ENCODE assay signal across 1 cellular context in genomic region chr20:45448250-45448649, GRCh38.
TF ChIP-seq lines count a peak whose summit lies in the region.

No MANE protein-coding gene starts in this region.

TF ChIP-seq in WTC11, 78 proteins besides CTCF, POLR2A, EP300 and RAD21 (continued from another document):
- TF ChIP-seq IRF1 (CRISPR knock-in tag; IDR thresholded peaks at IDR 0.05) (no peak), FOXJ3 (CRISPR knock-in tag; IDR thresholded peaks at IDR 0.05; ENCODE audit: borderline replicate concordance) (no peak), AFF4 (CRISPR knock-in tag; IDR thresholded peaks at IDR 0.05; ENCODE audit: borderline replicate concordance) (no peak), GABPB1 (CRISPR knock-in tag; IDR thresholded peaks at IDR 0.05) (no peak), FOXK1 (CRISPR knock-in tag; IDR thresholded peaks at IDR 0.05) (no peak), PRRX2 (CRISPR knock-in tag; IDR thresholded peaks at IDR 0.05) (no peak), ZBTB21 (CRISPR knock-in tag; IDR thresholded peaks at IDR 0.05; ENCODE audit: borderline replicate concordance) (no peak), NFE2L1 (CRISPR knock-in tag; IDR thresholded peaks at IDR 0.05) (no peak), ZNF425 (CRISPR knock-in tag; conservative IDR thresholded peaks at IDR 0.05) (no peak)
